20 cellular contexts compared by ENCODE assay signal in genomic region chr12:118219106-118219505, GRCh38.
"Had no signal": no experiment of that assay in that cellular context is flagged by ENCODE, and none has a peak within 500 bp of the region (broad histone marks: within the 10 kb centered on the region; RNA-seq: fewer than 3 reads in every experiment).

No MANE protein-coding gene starts in this region.

- H3K27ac ChIP-seq: epithelial cell of prostate, esophagus muscularis mucosa, gastrocnemius medialis, heart right ventricle, pancreas, psoas muscle, sigmoid colon, skin epidermis had no signal

- H3K9me3 Mint-ChIP-seq: dendritic cell treated with granulocyte-macrophage colony-stimulating factor and Interleukin-4, amounts not matched to agents 40 ng/mL and 50 ng/mL, for 4 days; effector memory CD8-positive, alpha-beta T cell; nephron had no signal

- H3K27ac Mint-ChIP-seq: dendritic cell treated with granulocyte-macrophage colony-stimulating factor and Interleukin-4, amounts not matched to agents 40 ng/mL and 50 ng/mL, for 4 days; nephron had no signal

- H3K4me3 ChIP-seq: esophagus muscularis mucosa, gastrocnemius medialis, heart right ventricle, pancreas, psoas muscle, sigmoid colon, skin epidermis had no signal

- H3K4me1 Mint-ChIP-seq: nephron had no signal

- H3K4me3 Mint-ChIP-seq: dendritic cell treated with granulocyte-macrophage colony-stimulating factor and Interleukin-4, amounts not matched to agents 40 ng/mL and 50 ng/mL, for 4 days; effector memory CD8-positive, alpha-beta T cell; nephron had no signal

- H3K9me3 ChIP-seq: esophagus muscularis mucosa, gastrocnemius medialis, heart right ventricle, pancreas, psoas muscle, sigmoid colon had no signal

- H3K36me3 ChIP-seq: pancreas, sigmoid colon had no signal

- H3K4me1 ChIP-seq: esophagus muscularis mucosa, gastrocnemius medialis, heart right ventricle, pancreas, psoas muscle, sigmoid colon had no signal

- ATAC-seq: effector memory CD8-positive, alpha-beta T cell; gastrocnemius medialis; heart right ventricle; pancreas; psoas muscle had no signal

- H3K27me3 Mint-ChIP-seq: dendritic cell treated with granulocyte-macrophage colony-stimulating factor and Interleukin-4, amounts not matched to agents 40 ng/mL and 50 ng/mL, for 4 days; effector memory CD8-positive, alpha-beta T cell; naive B cell had no signal

- DNase-seq: effector memory CD8-positive, alpha-beta T cell; gastrocnemius medialis; heart right ventricle; hypothalamus; kidney glomerular epithelial cell; mesendoderm; naive B cell; occipital lobe; pancreas; psoas muscle; retina; sigmoid colon; stimulated activated CD4-positive, alpha-beta T cell treated with anti-CD3 and anti-CD28 coated beads, Interleukin-2, amount 100 ng/mL, for 24 hours; stimulated activated naive CD4-positive, alpha-beta T cell treated with Interleukin-2 at 50 U/mL for 16 hours; trophoblast cell had no signal

- H3K27me3 ChIP-seq: esophagus muscularis mucosa, gastrocnemius medialis, heart right ventricle, pancreas, sigmoid colon had no signal
